In the genomic region with DNA sequence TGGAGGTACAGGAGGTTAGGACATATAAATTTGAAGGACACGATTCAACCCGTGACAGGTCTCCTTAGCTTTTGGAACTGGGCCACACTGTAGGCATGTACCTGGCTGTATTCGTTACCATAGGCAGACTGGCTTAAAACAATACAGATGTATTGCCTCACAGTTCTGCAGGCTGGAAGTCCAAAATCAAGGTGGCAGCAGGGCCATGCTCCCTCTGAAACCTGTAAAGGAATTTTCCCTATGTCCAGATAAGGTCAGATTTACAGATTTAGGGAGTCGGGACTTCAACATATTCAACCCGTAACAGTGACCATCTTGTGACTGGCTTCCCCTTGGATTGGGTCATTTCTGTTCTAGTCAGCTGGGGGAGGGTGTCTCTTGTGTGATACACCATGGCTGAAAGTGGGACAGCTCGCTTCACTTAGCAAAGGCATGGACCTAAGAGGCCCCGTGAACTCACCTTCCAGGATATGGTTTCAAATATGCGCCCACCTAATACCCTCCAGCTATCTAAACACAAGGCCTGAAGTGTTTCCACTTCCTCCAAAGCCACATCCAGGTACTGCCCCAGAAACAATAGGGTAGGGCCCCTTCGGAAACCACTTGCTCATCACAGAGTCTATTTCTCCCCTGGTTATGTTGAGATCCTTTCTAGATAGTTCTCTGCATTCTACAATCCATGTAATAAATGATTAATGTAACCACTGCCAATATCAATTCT, we compare ENCODE assay signal across 1 cellular context.
TF ChIP-seq lines count a peak whose summit lies in the region.

No MANE protein-coding gene starts in this region.

TF ChIP-seq in K562, 482 proteins besides CTCF, POLR2A, EP300 and RAD21:
- no peak for TF ChIP-seq ZNF76 (CRISPR knock-in tag; IDR thresholded peaks at IDR 0.05; ENCODE audit: borderline replicate concordance)
- TF ChIP-seq BRD4 (IDR thresholded peaks at IDR 0.05) = no peak
- TF ChIP-seq CBX8 (IDR thresholded peaks at IDR 0.05; ENCODE audit: borderline replicate concordance, extremely low read depth, low read depth, low read length, poor library complexity, severe bottlenecking) = no peak
- TF ChIP-seq ZNF217 (CRISPR knock-in tag; IDR thresholded peaks at IDR 0.05) = no peak
- no peak for TF ChIP-seq SMAD4 (CRISPR knock-in tag; conservative IDR thresholded peaks at IDR 0.05)
